ENCODE assay signal across 8 cellular contexts in the genomic region with DNA sequence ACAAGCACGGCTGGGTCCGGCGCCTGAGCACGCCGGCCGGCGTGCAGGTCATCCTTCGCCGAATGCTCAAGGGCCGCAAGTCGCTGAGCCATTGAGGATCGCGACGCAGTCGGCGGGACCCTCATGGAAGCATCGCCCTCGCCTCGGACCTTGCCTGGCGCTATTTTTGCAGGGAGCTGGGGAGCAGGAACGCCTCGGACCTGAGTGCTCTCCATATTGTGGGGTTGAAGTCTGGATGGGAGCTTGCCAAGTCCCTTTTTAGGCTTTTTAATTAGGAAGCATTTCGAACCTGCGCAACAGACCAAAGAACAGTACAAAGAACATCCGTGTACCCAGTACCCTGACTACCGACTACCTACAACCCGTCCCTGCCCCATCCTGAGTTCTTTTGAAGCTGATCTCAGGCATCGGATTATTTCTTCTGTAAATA. TPM values are rescaled to one million over a fixed set of nuclear protein-coding genes. Genes with fewer than 3 reads are reported as not detected.
DNase-seq lines count a peak whose midpoint lies in the region; ATAC-seq and TF ChIP-seq lines count a peak whose summit lies in the region.

No MANE protein-coding gene starts in this region.

- H3K27ac ChIP-seq in CD4-positive, alpha-beta T cell (ENCODE audit: low read depth, low read length) = peak overlapping the region; percentile 85
- H3K27ac ChIP-seq in cingulate gyrus (ENCODE audit: low read depth, low read length) = peak overlapping the region; percentile 92

- H3K27me3 Mint-ChIP-seq in CD4-positive, alpha-beta T cell = no peaks in the 10 kb centered on the region
- no peaks in the 10 kb centered on the region for H3K27me3 Mint-ChIP-seq in natural killer cell (ENCODE audit: low read depth in 2 of 2)

- peaks cover 67% of the 10 kb centered on the region for H3K4me1 Mint-ChIP-seq in CD4-positive, alpha-beta T cell (ENCODE audit: low read depth)
- H3K4me1 Mint-ChIP-seq in natural killer cell = peaks cover 35 to 52% of the 10 kb centered on the region in 2 donors

- intact Hi-C loops in CD4-positive, alpha-beta T cell (cut with DNase I, micrococcal nuclease) = no loop called here
- intact Hi-C loops in natural killer cell (cut with micrococcal nuclease) = no loop called here

- no peak for TF ChIP-seq CTCF in CD4-positive, alpha-beta T cell (IDR thresholded peaks at IDR 0.05)
- TF ChIP-seq CTCF in natural killer cell (IDR thresholded peaks at IDR 0.05) (no peak), GM10266 (IDR thresholded peaks at IDR 0.05; ENCODE audit: control insufficient read depth, insufficient read depth, low read depth, missing control alignments) (no peak)

- H3K9me3 Mint-ChIP-seq in CD4-positive, alpha-beta T cell = no peaks in the 10 kb centered on the region
- no peaks in the 10 kb centered on the region for H3K9me3 Mint-ChIP-seq in natural killer cell

- peak overlapping the region; percentile 90 for H3K27ac Mint-ChIP-seq in CD4-positive, alpha-beta T cell
- H3K27ac Mint-ChIP-seq in natural killer cell = peak overlapping the region; percentile 81 to 89

- peak overlapping the region; percentile 94 for H3K4me3 Mint-ChIP-seq in CD4-positive, alpha-beta T cell
- peak overlapping the region; percentile 82 for H3K4me3 Mint-ChIP-seq in natural killer cell

- no peaks in the 10 kb centered on the region for H3K27me3 ChIP-seq in CD4-positive, alpha-beta T cell (ENCODE audit: control insufficient read depth, insufficient read depth, low read length)

- DNase-seq in CD4-positive, alpha-beta T cell = no peak
- DNase-seq in Kasumi-1 (lab: John Stamatoyannopoulos, UW) = peak; percentile 17 to 34
- DNase-seq in natural killer cell = no peak
- DNase-seq in SIG-M5 treated with dmso at 0.1 percent for 504 hours (lab: John Stamatoyannopoulos, UW; ENCODE audit: unreplicated experiment) = no peak
- no peak for DNase-seq in NCI-H2196 treated with DMSO at 0.1 percent for 48 hours (lab: John Stamatoyannopoulos, UW; ENCODE audit: unreplicated experiment)
- DNase-seq in GM10266 (ENCODE audit: extremely low spot score) = no peak

- ATAC-seq in CD4-positive, alpha-beta T cell (ENCODE audit: poor library complexity) = no peak
- ATAC-seq in natural killer cell (no peak), GM21390 (IDR thresholded peaks at IDR 0.05; ENCODE audit: unreplicated experiment) (no peak)

- CTCF ChIA-PET in CD4-positive, alpha-beta T cell (lab: Charles Lee) = interaction anchor here (1.0 to 3.4 kb wide), 2 partner anchors 14 to 80 kb away, joined by 3 to 27 read pairs; no protein-coding TSS in a partner anchor

- H3K9me3 ChIP-seq in CD4-positive, alpha-beta T cell (ENCODE audit: control insufficient read depth, low read length) = no peaks in the 10 kb centered on the region

- POLR2A ChIA-PET in CD4-positive, alpha-beta T cell (lab: Charles Lee) = interaction anchor here (1.0 to 3.0 kb wide), 4 partner anchors 13 to 181 kb away, joined by 3 to 27 read pairs (median 6); partner anchors contain the start of gene ANO8

- H3K36me3 Mint-ChIP-seq in CD4-positive, alpha-beta T cell (ENCODE audit: low read depth) = peaks cover 19% of the 10 kb centered on the region
- no peaks in the 10 kb centered on the region for H3K36me3 Mint-ChIP-seq in natural killer cell

RNA-seq across cellular contexts. Expression of gene MRPL34, which starts 0.6 kb away (rescaled TPM):
- total RNA-seq in CD4-positive, alpha-beta T cell = 10 to 100 TPM; 28.4 to 28.7 TPM
- 10 to 100 TPM; 26.9 to 40.8 (median 39.4) TPM for total RNA-seq in natural killer cell

RNA-seq across cellular contexts. Expression of gene DDA1, which starts 3.1 kb away (rescaled TPM):
- 10 to 100 TPM; 41.4 to 43.4 TPM for total RNA-seq in CD4-positive, alpha-beta T cell
- 10 to 100 TPM; 32.2 to 42.5 (median 37.7) TPM for total RNA-seq in natural killer cell

RNA-seq across cellular contexts. Expression of gene ABHD8, which starts 3.1 kb away (rescaled TPM):
- 1 to 10 TPM; 4.4 to 4.6 TPM for total RNA-seq in CD4-positive, alpha-beta T cell
- total RNA-seq in natural killer cell = 1 to 10 TPM; 7.5 to 10.0 (median 9.7) TPM

RNA-seq across cellular contexts. Expression of gene ANKLE1, which starts 24.6 kb away (rescaled TPM):
- 1 to 10 TPM in 1 of 2 experiments, under 1 TPM in 1; 0.85 to 1.9 TPM for total RNA-seq in CD4-positive, alpha-beta T cell
- 1 to 10 TPM; 1.3 to 3.6 (median 2.0) TPM for total RNA-seq in natural killer cell

RNA-seq across cellular contexts. Expression of gene ANO8, which starts 28.4 kb away (rescaled TPM):
- total RNA-seq in CD4-positive, alpha-beta T cell = 10 to 100 TPM; 15.3 TPM
- 10 to 100 TPM; 18.5 to 24.7 (median 19.1) TPM for total RNA-seq in natural killer cell

Comparison
In these comparisons a context has a peak if more than half of its experiments do, and no peak if none do; other contexts are left out.
1. DNase-seq: peak in Kasumi-1 (2 of 2); none in CD4-positive, alpha-beta T cell (0 of 10), natural killer cell (single experiment), SIG-M5 treated with dmso at 0.1 percent for 504 hours (single experiment), NCI-H2196 treated with DMSO at 0.1 percent for 48 hours (single experiment) and GM10266 (single experiment).